In genomic region chr12:49888461-49889151, GRCh38 we compare ENCODE assay signal across 21 cellular contexts. TPM values are rescaled to one million over a fixed set of nuclear protein-coding genes. Genes with fewer than 3 reads are reported as not detected.
A peak's percentile ranks its signal among the peaks of the same experiment; 100 is the strongest.
DNase-seq lines count a peak whose midpoint lies in the region; ATAC-seq and TF ChIP-seq lines count a peak whose summit lies in the region.
"Had no signal": no experiment of that assay in that cellular context is flagged by ENCODE, and none has a peak within 500 bp of the region (broad histone marks: within the 10 kb centered on the region; RNA-seq: fewer than 3 reads in every experiment).

No MANE protein-coding gene starts in this region.

- no peak overlapping the region for H3K27ac Mint-ChIP-seq in WTC11
- H3K27ac Mint-ChIP-seq: activated CD4-positive, alpha-beta T cell treated with anti-CD3 and anti-CD28 coated beads, Interleukin-2, amount 10 ng/mL, durations not matched to agents 24 days and 14 days; activated naive CD4-positive, alpha-beta T cell treated with anti-CD3 and anti-CD28 coated beads, Interleukin-2, amount 50 U/mL, for 72 hours; IgD-negative memory B cell had no signal

- H3K18ac ChIP-seq in neuronal stem cell (ENCODE audit: low read length), result peak overlapping the region; percentile 38

- peak overlapping the region; percentile 75 for H2BK12ac ChIP-seq in neuronal stem cell (ENCODE audit: low read length)

- POLR2A ChIA-PET in WTC11 (lab: Charles Lee), result no interaction called here

- intact Hi-C loops in posterior vena cava (cut with DNase I), result no loop called here

- WGBS in neuronal stem cell (ENCODE audit: extremely low coverage in 2 of 2, insufficient read length in 2 of 2, insufficient replicate concordance in 1 of 2), 2 donors, result no CpG with 5 or more reads among the region's 13 CpGs

- H3K23ac ChIP-seq in neuronal stem cell (ENCODE audit: low read depth, low read length, poor library complexity), result no peak overlapping the region

- TF ChIP-seq CTCF in WTC11 (IDR thresholded peaks at IDR 0.05), result no peak

- no peaks in the 10 kb centered on the region for H3K79me1 ChIP-seq in neuronal stem cell (ENCODE audit: low read depth, low read length)

- no peak overlapping the region for H2BK5ac ChIP-seq in neuronal stem cell (ENCODE audit: low read length)

- peak; percentile 85 for DNase-seq in DMS153 treated with DMSO at 0.1 percent for 48 hours (lab: John Stamatoyannopoulos, UW; ENCODE audit: unreplicated experiment)
- DNase-seq in NCI-H2029 treated with DMSO at 0.1 percent for 48 hours (lab: John Stamatoyannopoulos, UW), result peak; percentile 43
- no peak for DNase-seq in WTC11 (ENCODE audit: low spot score)
- no peak for DNase-seq in neuronal stem cell (ENCODE audit: low spot score)
- DNase-seq in activated gamma-delta T cell treated with Interleukin-2 at 50 U/mL for 16 hours, result no peak
- no peak for DNase-seq in posterior vena cava (ENCODE audit: low spot score)
- DNase-seq: activated CD4-positive, alpha-beta T cell treated with anti-CD3 and anti-CD28 coated beads, Interleukin-2, amount 10 ng/mL, durations not matched to agents 24 days and 14 days; DMS79; effector CD4-positive, alpha-beta T cell; islet precursor cell; midbrain; NCI-H1105; SK-N-SH; stimulated activated CD4-positive, alpha-beta T cell treated with anti-CD3 and anti-CD28 coated beads, Interleukin-1b, Interleukin-23, amount 100 ng/mL, for 48 hours; testis had no signal

- peak overlapping the region; percentile 32 for H2AK5ac ChIP-seq in neuronal stem cell (ENCODE audit: low read depth, low read length)

- no peaks in the 10 kb centered on the region for H3K36me3 Mint-ChIP-seq in WTC11
- H3K36me3 Mint-ChIP-seq: activated naive CD4-positive, alpha-beta T cell treated with anti-CD3 and anti-CD28 coated beads, Interleukin-2, amount 50 U/mL, for 72 hours had no signal

- no peak overlapping the region for H3K4me3 ChIP-seq in neuronal stem cell (ENCODE audit: low read length in 2 of 2)
- H3K4me3 ChIP-seq: right lobe of liver, testis had no signal

- ATAC-seq in WTC11 (no peak), HG03196 (IDR thresholded peaks at IDR 0.05; ENCODE audit: unreplicated experiment) (no peak), HG03108 (IDR thresholded peaks at IDR 0.05; ENCODE audit: unreplicated experiment) (no peak)
- ATAC-seq: activated naive CD4-positive, alpha-beta T cell treated with anti-CD3 and anti-CD28 coated beads, Interleukin-2, amount 50 U/mL, for 72 hours; Panc1; right lobe of liver had no signal

- CTCF ChIA-PET in WTC11 (lab: Charles Lee), result interaction anchor here (1.4 to 3.7 kb wide), 2 partner anchors 21 to 57 kb away, joined by 9 to 15 read pairs; no protein-coding TSS in a partner anchor

- H3K4me3 Mint-ChIP-seq in WTC11, result no peak overlapping the region
- H3K4me3 Mint-ChIP-seq: activated CD4-positive, alpha-beta T cell treated with anti-CD3 and anti-CD28 coated beads, Interleukin-2, amount 10 ng/mL, durations not matched to agents 24 days and 14 days; IgD-negative memory B cell had no signal

- peaks cover 30% of the 10 kb centered on the region for H3K4me1 Mint-ChIP-seq in WTC11
- H3K4me1 Mint-ChIP-seq: activated CD4-positive, alpha-beta T cell treated with anti-CD3 and anti-CD28 coated beads, Interleukin-2, amount 10 ng/mL, durations not matched to agents 24 days and 14 days; IgD-negative memory B cell had no signal

- H3K4me1 ChIP-seq in neuronal stem cell (ENCODE audit: control insufficient read depth in 2 of 2, insufficient read depth in 1 of 2, low read depth in 1 of 2, low read length in 2 of 2), result peaks cover 4 to 7% of the 10 kb centered on the region in 2 donors
- H3K4me1 ChIP-seq: right lobe of liver, testis had no signal

- H4K91ac ChIP-seq in neuronal stem cell (ENCODE audit: low read depth, low read length, poor library complexity), result peak overlapping the region; percentile 78

- H3K27me3 Mint-ChIP-seq in WTC11 (ENCODE audit: low read depth), result no peaks in the 10 kb centered on the region; the same call in 1 of the 2 replicates

- no peaks in the 10 kb centered on the region for H3K36me3 ChIP-seq in neuronal stem cell (replicated peaks in 1 of 2; ENCODE audit: control insufficient read depth in 2 of 2, insufficient read depth in 2 of 2, low read length in 2 of 2)
- H3K36me3 ChIP-seq: right lobe of liver had no signal

- no peak overlapping the region for H3K9ac ChIP-seq in neuronal stem cell (ENCODE audit: low read depth, low read length, poor library complexity)
- H3K9ac ChIP-seq: SK-N-SH had no signal

- no peaks in the 10 kb centered on the region for H3K9me3 Mint-ChIP-seq in WTC11
- H3K9me3 Mint-ChIP-seq: activated CD4-positive, alpha-beta T cell treated with anti-CD3 and anti-CD28 coated beads, Interleukin-2, amount 10 ng/mL, durations not matched to agents 24 days and 14 days; activated naive CD4-positive, alpha-beta T cell treated with anti-CD3 and anti-CD28 coated beads, Interleukin-2, amount 50 U/mL, for 72 hours; IgD-negative memory B cell had no signal

- no peak overlapping the region for H3K27ac ChIP-seq in neuronal stem cell (replicated peaks; ENCODE audit: low read length)
- H3K27ac ChIP-seq: right lobe of liver, testis had no signal

- H2BK120ac ChIP-seq in neuronal stem cell (ENCODE audit: low read depth, low read length), result no peak overlapping the region

- H3K4ac ChIP-seq in neuronal stem cell (ENCODE audit: low read length), result no peak overlapping the region

- H2BK15ac ChIP-seq in neuronal stem cell (ENCODE audit: low read length), result peak overlapping the region; percentile 88

- H4K8ac ChIP-seq in neuronal stem cell (ENCODE audit: low read depth, low read length), result peak overlapping the region; percentile 48

- H3K27me3 ChIP-seq in neuronal stem cell (ENCODE audit: control insufficient read depth in 3 of 3, insufficient read depth in 3 of 3, low read depth in 1 of 3, low read length in 3 of 3), result peaks cover 0 to 58% (median 0%) of the 10 kb centered on the region in 3 experiments
- H3K27me3 ChIP-seq: right lobe of liver, testis had no signal

- H3K4me2 ChIP-seq in neuronal stem cell (ENCODE audit: insufficient read depth, low read length, poor library complexity, severe bottlenecking), result no peak overlapping the region
- H3K4me2 ChIP-seq: SK-N-SH had no signal

- no peaks in the 10 kb centered on the region for H3K9me3 ChIP-seq in neuronal stem cell (replicated peaks in 1 of 2; ENCODE audit: control insufficient read depth in 2 of 2, insufficient read depth in 1 of 2, low read depth in 1 of 2, low read length in 2 of 2)
- H3K9me3 ChIP-seq: right lobe of liver, SK-N-SH, testis had no signal

- H2AFZ ChIP-seq in neuronal stem cell (ENCODE audit: low read length), result no peak overlapping the region

- H3K14ac ChIP-seq in neuronal stem cell (ENCODE audit: low read length), result peak overlapping the region; percentile 4

TF ChIP-seq in WTC11, 78 proteins besides CTCF, POLR2A, EP300 and RAD21:
- TF ChIP-seq E2F5 (CRISPR knock-in tag; IDR thresholded peaks at IDR 0.05), result no peak
- TF ChIP-seq FOXP1 (CRISPR knock-in tag; IDR thresholded peaks at IDR 0.05; ENCODE audit: borderline replicate concordance), result 0 out of 2 replicates have a peak, but pooled peaks have one; percentile 28

RNA-seq across cellular contexts. Expression of gene FAIM2, which starts 15.1 kb away (rescaled TPM):
- total RNA-seq in WTC11 (2021) (0.18 to 0.30 TPM (median 0.22 TPM) in 3 replicates), posterior vena cava (1 to 10 TPM; 1.8 to 2.5 TPM)
- polyA plus RNA-seq in neuronal stem cell (2013, experiment 1 of 2), result 5.6 TPM
- 4.9 TPM for polyA plus RNA-seq in neuronal stem cell (2013, experiment 2 of 2)
- polyA plus RNA-seq: IgD-negative memory B cell had no signal

RNA-seq across cellular contexts. Expression of gene BCDIN3D, which starts 45.7 kb away (rescaled TPM):
- total RNA-seq in WTC11 (2021) (1.6 to 3.2 TPM (median 2.4 TPM) in 3 replicates), posterior vena cava (1 to 10 TPM; 2.5 to 4.0 TPM)
- polyA plus RNA-seq in neuronal stem cell (2013, experiment 1 of 2), result 5.6 TPM
- 6.0 TPM for polyA plus RNA-seq in neuronal stem cell (2013, experiment 2 of 2)

Comparison
In these comparisons a context has a peak if more than half of its experiments do, and no peak if none do; other contexts are left out.
1. DNase-seq: peak in DMS153 treated with DMSO at 0.1 percent for 48 hours (single experiment) and NCI-H2029 treated with DMSO at 0.1 percent for 48 hours (single experiment); none in WTC11 (single experiment), neuronal stem cell (single experiment), activated gamma-delta T cell treated with Interleukin-2 at 50 U/mL for 16 hours (single experiment) and posterior vena cava (single experiment).